Comparison of ENCODE assay signal across 8 cellular contexts in the genomic region with DNA sequence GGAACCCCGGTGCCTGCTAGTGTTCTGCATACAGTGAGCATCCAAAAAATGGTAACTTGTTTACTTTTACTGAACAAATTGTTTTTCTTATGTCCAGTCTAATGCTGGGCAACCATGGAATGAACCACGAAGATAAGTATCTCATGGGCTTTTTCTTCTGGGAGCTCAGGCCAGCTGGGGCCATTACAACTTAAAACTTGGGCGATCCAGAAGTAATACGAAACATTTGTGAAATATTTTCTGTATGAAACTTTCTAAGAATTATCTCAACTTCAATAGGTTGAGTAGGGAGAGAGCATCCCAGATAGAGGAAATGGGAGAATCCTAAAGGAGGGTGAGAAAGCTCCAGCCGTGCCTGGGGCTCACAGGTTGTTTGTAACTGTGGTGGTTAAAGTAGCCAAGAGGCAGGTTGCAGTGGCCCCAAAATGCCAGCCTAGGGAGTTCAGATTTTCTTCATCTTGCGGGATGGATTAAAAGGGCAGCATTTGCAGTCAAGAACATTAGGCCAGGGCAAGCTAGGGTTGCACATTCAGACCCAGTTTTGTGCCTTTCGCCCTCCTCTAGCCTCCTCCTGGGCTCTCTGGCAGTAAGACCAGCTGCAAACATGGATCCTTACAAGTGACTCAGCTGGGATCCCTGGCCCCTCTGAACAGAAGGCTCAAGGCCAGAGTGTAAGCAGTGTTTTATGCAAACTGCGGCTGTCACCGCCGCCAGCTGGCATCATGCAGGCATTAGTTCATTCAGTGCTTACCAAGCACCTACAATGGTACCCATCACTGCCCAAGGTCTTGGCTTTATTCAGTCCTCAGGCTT. TPM values are rescaled to one million over a fixed set of nuclear protein-coding genes. Genes with fewer than 3 reads are reported as not detected.
DNase-seq lines count a peak whose midpoint lies in the region; ATAC-seq and TF ChIP-seq lines count a peak whose summit lies in the region.

No MANE protein-coding gene starts in this region.

- DNase-seq in CD4-positive, alpha-beta memory T cell, result no peak
- DNase-seq in PC-3 (no peak), epithelial cell of proximal tubule (ENCODE audit: low read depth) (no peak), occipital lobe (lab: John Stamatoyannopoulos, UW) (peak; percentile 48), erythroblast (lab: John Stamatoyannopoulos, UW) (no peak), NCI-H1930 (lab: John Stamatoyannopoulos, UW) (no peak), iPS-NIHi11 (ENCODE audit: low spot score) (no peak)

- peaks cover 69% of the 10 kb centered on the region for H3K4me1 ChIP-seq in CD4-positive, alpha-beta memory T cell (ENCODE audit: insufficient read depth, low read length)
- peaks cover 33% of the 10 kb centered on the region for H3K4me1 ChIP-seq in PC-3 (ENCODE audit: insufficient read depth, low read length)

- H3K4me2 ChIP-seq in PC-3 (ENCODE audit: low read length), result peak overlapping the region; percentile 98

- H3K27ac ChIP-seq in CD4-positive, alpha-beta memory T cell (ENCODE audit: low read depth, low read length), result peak overlapping the region; percentile 99
- H3K27ac ChIP-seq in PC-3 (ENCODE audit: low read length), result no peak overlapping the region

- H4K20me1 ChIP-seq in PC-3 (ENCODE audit: low read length), result peaks cover 28% of the 10 kb centered on the region

- no peaks in the 10 kb centered on the region for H3K9me3 ChIP-seq in CD4-positive, alpha-beta memory T cell (ENCODE audit: control insufficient read depth in 1 of 2, low read length in 2 of 2)
- no peaks in the 10 kb centered on the region for H3K9me3 ChIP-seq in PC-3 (ENCODE audit: low read length)

- H3F3A ChIP-seq in PC-3 (ENCODE audit: low read length, unreplicated experiment), result peaks cover 4% of the 10 kb centered on the region

- H3K36me3 ChIP-seq in CD4-positive, alpha-beta memory T cell (ENCODE audit: insufficient read depth, low read length), result peaks cover 25% of the 10 kb centered on the region
- peaks cover 22% of the 10 kb centered on the region for H3K36me3 ChIP-seq in PC-3 (ENCODE audit: low read depth, low read length)

- POLR2A ChIA-PET in CD4-positive, alpha-beta memory T cell (lab: Charles Lee; ENCODE audit: partially characterized antibody), result interaction anchor here (0.6 to 3.8 kb wide), 20 partner anchors 8 to 532 kb away, joined by 3 to 18 read pairs (median 4); partner anchors contain the start of genes PCIF1 and ZNF335
- POLR2A ChIA-PET in PC-3 (lab: Charles Lee; ENCODE audit: unreplicated experiment), result interaction anchor here (0.6 to 0.9 kb wide), 4 partner anchors 42 to 525 kb away, joined by 3 to 6 read pairs (median 4); partner anchors contain the start of gene ELMO2

- H3K4me1 Mint-ChIP-seq in CD4-positive, alpha-beta memory T cell, result peaks cover 55 to 74% (median 64%) of the 10 kb centered on the region in 4 donors

- H3K4me3 Mint-ChIP-seq in CD4-positive, alpha-beta memory T cell, result peak overlapping the region; percentile 85 to 97 (median 92)

- ATAC-seq in PC-3 (no peak), HG02973 (IDR thresholded peaks at IDR 0.05; ENCODE audit: unreplicated experiment) (no peak)

- peaks cover 40 to 66% of the 10 kb centered on the region in 2 donors for H3K36me3 Mint-ChIP-seq in CD4-positive, alpha-beta memory T cell

- H3K27me3 Mint-ChIP-seq in CD4-positive, alpha-beta memory T cell, result no peaks in the 10 kb centered on the region

- TSS peak; percentile 74 for BruUV-seq in PC-3 (replicated peaks; lab: Mats Ljungman, UMichigan)

- no peak for TF ChIP-seq CTCF in PC-3 (conservative IDR thresholded peaks at IDR 0.05; ENCODE audit: low read depth, low read length)
- no peak for TF ChIP-seq CTCF in epithelial cell of proximal tubule (conservative IDR thresholded peaks at IDR 0.05; ENCODE audit: low read depth, low read length)

- peaks cover 35% of the 10 kb centered on the region for H3K79me2 ChIP-seq in PC-3 (ENCODE audit: low read length)

- peak overlapping the region; percentile 43 to 95 for H3K4me3 ChIP-seq in CD4-positive, alpha-beta memory T cell (ENCODE audit: low read length in 2 of 2)
- H3K4me3 ChIP-seq in PC-3 (ENCODE audit: low read length) (peak overlapping the region; percentile 90), epithelial cell of proximal tubule (ENCODE audit: low read depth, low read length) (peak overlapping the region; percentile 91)

- no peaks in the 10 kb centered on the region for H3K9me2 ChIP-seq in PC-3 (replicated peaks; ENCODE audit: low read length)

- intact Hi-C loops in CD4-positive, alpha-beta memory T cell (cut with micrococcal nuclease), result loop anchor here (1.0 to 5.0 kb wide), 5 partner anchors 36 to 430 kb away; partner anchors contain the start of genes CDH22 and ELMO2
- intact Hi-C loops in PC-3 (cut with micrococcal nuclease), result loop anchor here (1.0 kb wide), 1 partner anchor 41 kb away; the partner anchor contains the start of gene ELMO2

- H3K9ac ChIP-seq in PC-3 (ENCODE audit: low read length), result no peak overlapping the region; the same call in 1 of the 2 replicates

- H2AFZ ChIP-seq in PC-3 (ENCODE audit: low read length), result no peak overlapping the region; the same call in 1 of the 2 replicates

- no peaks in the 10 kb centered on the region for H3K9me3 Mint-ChIP-seq in CD4-positive, alpha-beta memory T cell

- no peaks in the 10 kb centered on the region for H3K27me3 ChIP-seq in CD4-positive, alpha-beta memory T cell (ENCODE audit: insufficient read depth, low read length)
- no peaks in the 10 kb centered on the region for H3K27me3 ChIP-seq in PC-3 (ENCODE audit: low read length)

- H3K27ac Mint-ChIP-seq in CD4-positive, alpha-beta memory T cell, result peak overlapping the region; percentile 84 to 99 (median 97)

- no peak for TF ChIP-seq POLR2A in erythroblast (IDR thresholded peaks at IDR 0.05; ENCODE audit: low read length)

- CTCF ChIA-PET in CD4-positive, alpha-beta memory T cell (lab: Charles Lee; ENCODE audit: partially characterized antibody), result interaction anchor here (1.0 to 5.1 kb wide), 4 partner anchors 25 to 46 kb away, joined by 3 to 27 read pairs (median 5); partner anchors contain the start of gene ELMO2
- CTCF ChIA-PET in PC-3 (lab: Charles Lee), result interaction anchor here (0.9 kb wide), 1 partner anchor 42 kb away, joined by 7 read pairs; no protein-coding TSS in a partner anchor

RNA-seq across cellular contexts. Expression of gene ELMO2, which starts 41.5 kb away (rescaled TPM):
- total RNA-seq in CD4-positive, alpha-beta memory T cell, result 10 to 100 TPM; 65.1 to 70.7 TPM
- 10 to 100 TPM; 52.5 to 98.9 TPM for polyA plus RNA-seq in CD4-positive, alpha-beta memory T cell
- total RNA-seq in PC-3 (2014; rRNA removed) (29.0 and 32.3 TPM in 2 replicates), epithelial cell of proximal tubule (20.5 and 26.6 TPM in 2 replicates), occipital lobe (55.1 TPM)

RNA-seq across cellular contexts. Expression of gene CDH22, which starts 56.6 kb away (rescaled TPM):
- total RNA-seq in CD4-positive, alpha-beta memory T cell, result not detected
- not detected for polyA plus RNA-seq in CD4-positive, alpha-beta memory T cell
- total RNA-seq in PC-3 (2014; rRNA removed) (not detected in 2 replicates), epithelial cell of proximal tubule (not detected in 2 replicates), occipital lobe (0.31 TPM)
